ENCODE assay signal across 15 cellular contexts in the genomic region with DNA sequence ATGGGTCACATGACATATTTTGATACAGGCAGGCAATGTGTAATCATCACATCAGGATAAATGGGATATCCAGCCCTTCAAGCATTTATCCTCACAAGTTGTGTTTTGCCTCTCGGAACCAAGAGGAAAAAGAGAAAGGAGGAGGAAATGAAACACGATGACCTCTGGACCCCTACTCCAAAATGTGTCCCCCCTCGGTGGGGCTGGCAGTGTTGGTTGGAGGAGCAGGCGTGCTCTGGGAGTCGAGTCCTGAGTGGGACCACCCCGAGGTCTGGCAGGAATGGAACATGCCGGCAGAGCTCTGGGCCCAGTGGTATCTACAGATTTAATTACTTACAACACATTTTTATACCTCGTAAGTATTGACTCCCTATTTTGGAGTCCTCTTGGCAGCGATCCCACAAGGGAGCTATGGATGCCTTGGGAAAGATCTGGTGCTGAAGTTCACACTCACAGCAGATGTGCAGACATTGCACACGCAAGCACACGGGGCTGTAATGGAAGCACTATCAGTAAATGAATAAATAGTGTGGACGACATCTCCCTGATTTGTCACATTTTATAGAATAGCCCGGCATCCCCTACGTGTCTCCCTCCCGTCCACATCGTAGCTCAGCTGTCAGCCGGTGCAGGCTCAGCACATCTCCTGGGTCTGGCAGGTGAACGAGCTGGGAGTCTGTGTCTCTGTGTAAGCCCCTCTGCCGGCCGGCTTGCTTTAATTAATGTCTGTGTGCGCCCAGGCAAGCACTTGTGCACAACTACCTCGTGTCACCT.
DNase-seq lines count a peak whose midpoint lies in the region; ATAC-seq and TF ChIP-seq lines count a peak whose summit lies in the region.
"Had no signal": no experiment of that assay in that cellular context is flagged by ENCODE, and none has a peak within 500 bp of the region (broad histone marks: within the 10 kb centered on the region; RNA-seq: fewer than 3 reads in every experiment).

No MANE protein-coding gene starts in this region.

- intact Hi-C loops in gastrocnemius medialis (cut with DNase I; ENCODE audit: low total_unique reads) = no loop called here

- H3K27ac Mint-ChIP-seq in type B pancreatic cell = peak overlapping the region; percentile 57
- H3K27ac Mint-ChIP-seq: activated B cell treated with CpG ODN at 0.5 μM for 24 hours had no signal

- peak overlapping the region; percentile 65 for H3K4me3 Mint-ChIP-seq in type B pancreatic cell
- H3K4me3 Mint-ChIP-seq: activated B cell treated with CpG ODN at 0.5 μM for 24 hours had no signal

- no peaks in the 10 kb centered on the region for H3K27me3 ChIP-seq in gastrocnemius medialis

- H3K27ac ChIP-seq in gastrocnemius medialis = no peak overlapping the region
- H3K27ac ChIP-seq: KMS-11 had no signal

- no peak overlapping the region for H3K4me3 ChIP-seq in gastrocnemius medialis

- H3K4me1 ChIP-seq in gastrocnemius medialis = peaks cover 6 to 20% of the 10 kb centered on the region in 2 donors

- no peaks in the 10 kb centered on the region for H3K9me3 ChIP-seq in gastrocnemius medialis

- peaks cover 6% of the 10 kb centered on the region for H3K36me3 Mint-ChIP-seq in type B pancreatic cell

- in situ Hi-C loops in GM13976 (cut with MboI; ENCODE audit: low sequenced_read_pairs, unreplicated experiment) (loop anchor here (25.0 kb wide), 1 partner anchor 647 kb away; no protein-coding TSS in a partner anchor), gastrocnemius medialis (cut with MboI; ENCODE audit: low sequenced_read_pairs in 4 of 4) (loop anchor here (10.0 to 25.0 kb wide), 2 partner anchors 640 to 647 kb away; no protein-coding TSS in a partner anchor)

- TF ChIP-seq POLR2A in gastrocnemius medialis (IDR thresholded peaks at IDR 0.05) = no peak

- H3K36me3 ChIP-seq in gastrocnemius medialis = no peaks in the 10 kb centered on the region

- no peak for TF ChIP-seq CTCF in type B pancreatic cell (conservative IDR thresholded peaks at IDR 0.05)
- TF ChIP-seq CTCF in GM13976 (IDR thresholded peaks at IDR 0.05; ENCODE audit: borderline replicate concordance, control extremely low read depth, extremely low read depth, insufficient read depth, missing control alignments) = no peak
- no peak for TF ChIP-seq CTCF in gastrocnemius medialis (IDR thresholded peaks at IDR 0.05 in 4 of 5, conservative IDR thresholded peaks at IDR 0.05 in 1 of 5)

- ATAC-seq in GM21576 (IDR thresholded peaks at IDR 0.05; ENCODE audit: unreplicated experiment) (no peak), gastrocnemius medialis (no peak)
- ATAC-seq: stimulated activated naive CD8-positive, alpha-beta T cell treated with anti-CD3 and anti-CD28 coated beads, Interleukin-15, Interleukin-2, amounts not matched to agents 100 U/mL and 50 U/mL, for 24 hours had no signal

- H3K9me3 Mint-ChIP-seq in type B pancreatic cell = no peaks in the 10 kb centered on the region

- H3K4me1 Mint-ChIP-seq in type B pancreatic cell (ENCODE audit: unreplicated experiment) = peaks cover 38% of the 10 kb centered on the region
- H3K4me1 Mint-ChIP-seq: activated B cell treated with CpG ODN at 0.5 μM for 24 hours had no signal

- peak; percentile 43 for DNase-seq in NCI-H82 (lab: John Stamatoyannopoulos, UW)
- no peak for DNase-seq in NCI-H82 treated with DMSO at 0.1 percent for 48 hours (lab: John Stamatoyannopoulos, UW; ENCODE audit: unreplicated experiment)
- peak; percentile 78 for DNase-seq in NCI-H748 (lab: John Stamatoyannopoulos, UW; ENCODE audit: unreplicated experiment)
- peak; percentile 48 for DNase-seq in islet precursor cell
- no peak for DNase-seq in type B pancreatic cell (ENCODE audit: extremely low spot score, unreplicated experiment)
- no peak for DNase-seq in GM13976 (ENCODE audit: low spot score)
- no peak for DNase-seq in gastrocnemius medialis
- DNase-seq: activated B cell treated with CpG ODN at 0.5 μM for 24 hours; effector CD4-positive, alpha-beta T cell; mammary epithelial cell; NCI-H2029 treated with DMSO at 0.1 percent for 48 hours; occipital lobe; stimulated activated naive CD8-positive, alpha-beta T cell treated with anti-CD3 and anti-CD28 coated beads, Interleukin-15, Interleukin-2, amounts not matched to agents 100 U/mL and 50 U/mL, for 24 hours had no signal

- H3K27me3 Mint-ChIP-seq in type B pancreatic cell = peaks cover 21% of the 10 kb centered on the region

Comparison
In these comparisons a context has a peak if more than half of its experiments do, and no peak if none do; other contexts are left out.
1. DNase-seq: peak in NCI-H82 (single experiment), NCI-H748 (single experiment) and islet precursor cell (single experiment); none in NCI-H82 treated with DMSO at 0.1 percent for 48 hours (single experiment), type B pancreatic cell (single experiment), GM13976 (single experiment) and gastrocnemius medialis (0 of 2).